7 cellular contexts compared by ENCODE assay signal in the genomic region with DNA sequence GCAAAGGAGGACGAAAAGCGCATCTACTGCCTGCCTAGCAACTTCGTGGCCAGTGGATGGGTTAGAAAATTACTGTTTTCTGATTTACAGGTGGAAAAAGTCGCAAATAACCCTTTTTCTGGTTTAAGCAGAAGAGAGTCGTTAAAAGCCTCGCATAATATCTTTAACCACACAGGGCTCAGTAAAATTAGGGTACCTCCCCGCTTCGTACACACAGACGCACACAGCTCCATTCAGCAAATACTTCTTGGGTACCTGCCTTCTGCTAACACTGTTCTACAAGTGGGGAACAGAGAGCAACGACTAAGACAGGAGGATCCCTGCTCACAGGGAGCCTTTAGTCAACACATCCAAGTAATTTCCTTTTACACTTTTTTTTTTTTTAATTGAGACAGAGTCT. TPM values are rescaled to one million over a fixed set of nuclear protein-coding genes. Genes with fewer than 3 reads are reported as not detected.
DNase-seq lines count a peak whose midpoint lies in the region; ATAC-seq and TF ChIP-seq lines count a peak whose summit lies in the region.

No MANE protein-coding gene starts in this region.

- TF ChIP-seq CTCF in GM12865 (IDR thresholded peaks at IDR 0.05; ENCODE audit: insufficient read depth, low read depth, low read length, missing control alignments) (no peak), fibroblast of pulmonary artery (IDR thresholded peaks at IDR 0.05; ENCODE audit: low read length, missing control alignments) (no peak)

- H3K4me3 ChIP-seq in GM12865 (ENCODE audit: low read depth, low read length): peak overlapping the region; percentile 91
- H3K4me3 ChIP-seq in fibroblast of pulmonary artery (replicated peaks; ENCODE audit: low read depth, low read length): peak overlapping the region; percentile 89
- peak overlapping the region; percentile 97 for H3K4me3 ChIP-seq in skeletal muscle cell (ENCODE audit: low read depth, low read length)

- H3K27me3 Mint-ChIP-seq in T-cell: peaks cover 0 to under 1% of the 10 kb centered on the region in 2 donors

- no peaks in the 10 kb centered on the region for H3K9me3 Mint-ChIP-seq in T-cell

- peak overlapping the region; percentile 83 to 85 for H3K27ac Mint-ChIP-seq in T-cell

- POLR2A ChIA-PET in HEK293T (lab: Yijun Ruan, JAX) (interaction anchor here (0.6 to 1.6 kb wide), 8 partner anchors 11 to 155 kb away, joined by 3 to 9 read pairs (median 4); a partner anchor contains a TSS), T-cell (lab: Charles Lee) (interaction anchor here in 1 of 2 donors (0.6 kb wide), 1 partner anchor 38 kb away, joined by 3 read pairs; no protein-coding TSS in a partner anchor)

- CTCF ChIA-PET in HEK293T (lab: Yijun Ruan, JAX): interaction anchor here (1.1 to 1.2 kb wide), 2 partner anchors 46 to 89 kb away, joined by 3 read pairs; a partner anchor contains a TSS
- CTCF ChIA-PET in T-cell (lab: Charles Lee): interaction anchor here in 1 of 2 donors (0.7 kb wide), 1 partner anchor 90 kb away, joined by 3 read pairs; no protein-coding TSS in a partner anchor

- peaks cover 32 to 41% (median 38%) of the 10 kb centered on the region in 3 donors for H3K4me1 Mint-ChIP-seq in T-cell

- peak in 1 of 4 experiments; percentile 14 for ATAC-seq in T-cell (replicated peaks in 1 of 4)
- no peak for ATAC-seq in HG03565 (IDR thresholded peaks at IDR 0.05; ENCODE audit: unreplicated experiment)
- ATAC-seq in HG03571 (IDR thresholded peaks at IDR 0.05; ENCODE audit: unreplicated experiment): no peak

- H3K36me3 Mint-ChIP-seq in T-cell: peaks cover 17% of the 10 kb centered on the region

- DNase-seq in GM12865 (ENCODE audit: low read depth) (peak; percentile 30), HEK293T (ENCODE audit: extremely low spot score) (peak; percentile 29), T-cell (peak in 1 of 34 experiments; percentile 13), fibroblast of pulmonary artery (ENCODE audit: low read depth) (no peak), skeletal muscle cell (ENCODE audit: low read depth) (no peak)

- peak overlapping the region; percentile 90 to 94 (median 93) for H3K4me3 Mint-ChIP-seq in T-cell

TF ChIP-seq in HEK293T, 16 proteins besides CTCF, POLR2A, EP300 and RAD21:
- TF ChIP-seq L3MBTL2 (conservative IDR thresholded peaks at IDR 0.05) (no peak), FOXA1 (IDR thresholded peaks at IDR 0.05) (no peak), TARDBP (IDR thresholded peaks at IDR 0.05) (no peak), HDGF (IDR thresholded peaks at IDR 0.05; ENCODE audit: borderline replicate concordance) (no peak), CTBP1 (IDR thresholded peaks at IDR 0.05; ENCODE audit: borderline replicate concordance) (no peak), FOXK2 (IDR thresholded peaks at IDR 0.05) (no peak), NFRKB (IDR thresholded peaks at IDR 0.05) (no peak), FOXM1 (IDR thresholded peaks at IDR 0.05; ENCODE audit: borderline replicate concordance) (no peak), SUZ12 (IDR thresholded peaks at IDR 0.05) (no peak), ELF4 (IDR thresholded peaks at IDR 0.05) (no peak), ZNF384 (IDR thresholded peaks at IDR 0.05) (no peak)

RNA-seq across cellular contexts. Expression of a gene that starts 0.7 kb away (rescaled TPM):
- total RNA-seq in T-cell: 10 to 100 TPM; 17.5 to 25.2 (median 22.2) TPM

RNA-seq across cellular contexts. Expression of a gene that starts 45.8 kb away (rescaled TPM):
- total RNA-seq in T-cell: not detected

Comparison
In these comparisons a context has a peak if more than half of its experiments do, and no peak if none do; other contexts are left out.
1. DNase-seq: peak in GM12865 (single experiment) and HEK293T (single experiment); none in fibroblast of pulmonary artery (single experiment) and skeletal muscle cell (single experiment).
2. Peak in every context shown above with its lines, with median percentiles within 50 percentile points of each other: H3K4me3 ChIP-seq.